Comparison of ENCODE assay signal across 1 cellular context in the genomic region with DNA sequence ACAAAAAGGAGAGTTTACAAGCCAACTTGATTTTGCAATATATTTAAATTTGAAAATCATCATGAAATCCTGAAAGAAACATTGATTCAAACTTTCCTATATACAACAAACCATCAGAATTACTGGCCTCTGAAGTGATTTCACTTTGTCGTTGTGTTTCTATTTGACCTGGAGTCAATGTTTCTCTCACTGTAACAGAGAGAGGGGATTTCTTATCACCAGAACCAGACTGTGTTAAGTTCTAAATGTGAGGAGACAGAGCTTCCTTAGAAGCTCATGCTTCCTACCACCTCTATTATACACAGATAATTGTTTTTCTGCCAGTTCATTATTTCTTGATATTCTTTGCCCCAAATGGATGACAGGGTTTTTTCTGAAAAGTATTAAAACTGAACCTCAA.
TF ChIP-seq lines count a peak whose summit lies in the region.

No MANE protein-coding gene starts in this region.

TF ChIP-seq in SK-N-SH, 30 proteins besides CTCF, POLR2A, EP300 and RAD21 (continued from another document):
- TF ChIP-seq USF1 (IDR thresholded peaks at IDR 0.05; ENCODE audit: borderline replicate concordance, low read depth) (no peak), NRF1 (IDR thresholded peaks at IDR 0.05; ENCODE audit: low read depth, low read length) (no peak)
- TF ChIP-seq, protein P1, sequence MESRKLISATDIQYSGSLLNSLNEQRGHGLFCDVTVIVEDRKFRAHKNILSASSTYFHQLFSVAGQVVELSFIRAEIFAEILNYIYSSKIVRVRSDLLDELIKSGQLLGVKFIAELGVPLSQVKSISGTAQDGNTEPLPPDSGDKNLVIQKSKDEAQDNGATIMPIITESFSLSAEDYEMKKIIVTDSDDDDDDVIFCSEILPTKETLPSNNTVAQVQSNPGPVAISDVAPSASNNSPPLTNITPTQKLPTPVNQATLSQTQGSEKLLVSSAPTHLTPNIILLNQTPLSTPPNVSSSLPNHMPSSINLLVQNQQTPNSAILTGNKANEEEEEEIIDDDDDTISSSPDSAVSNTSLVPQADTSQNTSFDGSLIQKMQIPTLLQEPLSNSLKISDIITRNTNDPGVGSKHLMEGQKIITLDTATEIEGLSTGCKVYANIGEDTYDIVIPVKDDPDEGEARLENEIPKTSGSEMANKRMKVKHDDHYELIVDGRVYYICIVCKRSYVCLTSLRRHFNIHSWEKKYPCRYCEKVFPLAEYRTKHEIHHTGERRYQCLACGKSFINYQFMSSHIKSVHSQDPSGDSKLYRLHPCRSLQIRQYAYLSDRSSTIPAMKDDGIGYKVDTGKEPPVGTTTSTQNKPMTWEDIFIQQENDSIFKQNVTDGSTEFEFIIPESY (IDR thresholded peaks at IDR 0.05; ENCODE audit: borderline replicate concordance, low read depth): no peak
TF ChIP-seq in SK-N-SH: peak in this region for 0.
